ENCODE assay signal across 1 cellular context in genomic region chr17:16939271-16939576, GRCh38.
TF ChIP-seq lines count a peak whose summit lies in the region.

No MANE protein-coding gene starts in this region.

TF ChIP-seq in WTC11, 78 proteins besides CTCF, POLR2A, EP300 and RAD21 (continued from another document):
- TF ChIP-seq NFE2L1 (CRISPR knock-in tag; IDR thresholded peaks at IDR 0.05) (no peak), ZNF396 (CRISPR knock-in tag; IDR thresholded peaks at IDR 0.05; ENCODE audit: borderline replicate concordance) (no peak), TEAD1 (CRISPR knock-in tag; IDR thresholded peaks at IDR 0.05) (no peak), ZNF671 (CRISPR knock-in tag; IDR thresholded peaks at IDR 0.05) (no peak)
- TF ChIP-seq, protein P1, sequence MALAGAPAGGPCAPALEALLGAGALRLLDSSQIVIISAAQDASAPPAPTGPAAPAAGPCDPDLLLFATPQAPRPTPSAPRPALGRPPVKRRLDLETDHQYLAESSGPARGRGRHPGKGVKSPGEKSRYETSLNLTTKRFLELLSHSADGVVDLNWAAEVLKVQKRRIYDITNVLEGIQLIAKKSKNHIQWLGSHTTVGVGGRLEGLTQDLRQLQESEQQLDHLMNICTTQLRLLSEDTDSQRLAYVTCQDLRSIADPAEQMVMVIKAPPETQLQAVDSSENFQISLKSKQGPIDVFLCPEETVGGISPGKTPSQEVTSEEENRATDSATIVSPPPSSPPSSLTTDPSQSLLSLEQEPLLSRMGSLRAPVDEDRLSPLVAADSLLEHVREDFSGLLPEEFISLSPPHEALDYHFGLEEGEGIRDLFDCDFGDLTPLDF (CRISPR knock-in tag; IDR thresholded peaks at IDR 0.05), result no peak
